Comparison of ENCODE assay signal across 26 cellular contexts in genomic region chr7:3056713-3057388, GRCh38. TPM values are rescaled to one million over a fixed set of nuclear protein-coding genes. Genes with fewer than 3 reads are reported as not detected.
DNase-seq lines count a peak whose midpoint lies in the region; ATAC-seq, FAIRE-seq and TF ChIP-seq lines count a peak whose summit lies in the region.
"Had no signal": no experiment of that assay in that cellular context is flagged by ENCODE, and none has a peak within 500 bp of the region (broad histone marks: within the 10 kb centered on the region; RNA-seq: fewer than 3 reads in every experiment).

No MANE protein-coding gene starts in this region.

- no peak overlapping the region for H2BK120ac ChIP-seq in mesendoderm (ENCODE audit: low read depth, low read length)

- H3K4me1 ChIP-seq in thoracic aorta (ENCODE audit: control insufficient read depth in 1 of 2, low read depth in 2 of 2) (no peaks in the 10 kb centered on the region), mesendoderm (ENCODE audit: control insufficient read depth, low read depth, low read length) (no peaks in the 10 kb centered on the region)
- H3K4me1 ChIP-seq: ascending aorta, esophagus squamous epithelium, left ventricle myocardium inferior had no signal

- H3K27ac ChIP-seq in thoracic aorta (no peak overlapping the region), mesendoderm (ENCODE audit: low read depth, low read length) (no peak overlapping the region)
- H3K27ac ChIP-seq: 22Rv1, ascending aorta, esophagus squamous epithelium, KMS-11, left ventricle myocardium inferior, tibial artery had no signal

- no peak overlapping the region for H3K9ac ChIP-seq in mesendoderm (ENCODE audit: low read length)
- H3K9ac ChIP-seq: KMS-11 had no signal

- H2BK5ac ChIP-seq in mesendoderm (ENCODE audit: low read length) = no peak overlapping the region

- H3K4me3 ChIP-seq in thoracic aorta (peak overlapping the region; percentile 12), mesendoderm (ENCODE audit: low read length) (no peak overlapping the region)
- H3K4me3 ChIP-seq: ascending aorta, esophagus squamous epithelium, left ventricle myocardium inferior, tibial artery had no signal

- no peak overlapping the region for H3K23ac ChIP-seq in mesendoderm (ENCODE audit: low read length)

- no peak overlapping the region for H4K5ac ChIP-seq in mesendoderm (ENCODE audit: low read length)

- no peak for TF ChIP-seq CTCF in thoracic aorta (IDR thresholded peaks at IDR 0.05)

- H3K79me1 ChIP-seq in mesendoderm (ENCODE audit: low read length) = no peaks in the 10 kb centered on the region

- no peaks in the 10 kb centered on the region for H3K79me2 ChIP-seq in mesendoderm (ENCODE audit: control insufficient read depth, insufficient read depth, low read length)

- H3K18ac ChIP-seq in mesendoderm (ENCODE audit: low read length) = no peak overlapping the region

- H3K9me3 ChIP-seq in thoracic aorta = peaks cover 6% of the 10 kb centered on the region

- FAIRE-seq in islet of Langerhans (lab: Jason Lieb, UNC) = peak; percentile 99
- FAIRE-seq: GM18507 had no signal

- H3K4me2 ChIP-seq in mesendoderm (ENCODE audit: low read length) = no peak overlapping the region
- H3K4me2 ChIP-seq: KMS-11 had no signal

- no peak overlapping the region for H3K4ac ChIP-seq in mesendoderm (ENCODE audit: low read depth, low read length)

- no CpG with 5 or more reads among the region's 24 CpGs for WGBS in mesendoderm (ENCODE audit: extremely low coverage, insufficient coverage, low lambda C conversion rate)

- H3K56ac ChIP-seq in mesendoderm (ENCODE audit: low read length) = no peak overlapping the region

- no peaks in the 10 kb centered on the region for H3K27me3 ChIP-seq in thoracic aorta (replicated peaks; ENCODE audit: insufficient read depth)
- H3K27me3 ChIP-seq in mesendoderm (ENCODE audit: insufficient read depth, low read length, poor library complexity) = no peaks in the 10 kb centered on the region
- H3K27me3 ChIP-seq: ascending aorta had no signal

- H2BK15ac ChIP-seq in mesendoderm (replicated peaks; ENCODE audit: low read depth) = no peak overlapping the region

- H2AK5ac ChIP-seq in mesendoderm (ENCODE audit: low read length) = no peak overlapping the region

- H3K36me3 ChIP-seq in thoracic aorta = no peaks in the 10 kb centered on the region
- no peaks in the 10 kb centered on the region for H3K36me3 ChIP-seq in mesendoderm (ENCODE audit: control insufficient read depth, insufficient read depth, low read length)
- H3K36me3 ChIP-seq: ascending aorta, esophagus squamous epithelium, left ventricle myocardium inferior, tibial artery had no signal

- peak; percentile 70 to 93 (median 84) for DNase-seq in NCI-H1417 (lab: John Stamatoyannopoulos, UW)
- DNase-seq in NCI-H1417 treated with DMSO at 0.1 percent for 48 hours (lab: John Stamatoyannopoulos, UW) = no peak
- DNase-seq in NCI-H345 treated with DMSO at 0.1 percent for 48 hours (lab: John Stamatoyannopoulos, UW; ENCODE audit: unreplicated experiment) = peak; percentile 79
- DNase-seq in thoracic aorta (ENCODE audit: low spot score) = no peak
- no peak for DNase-seq in mesendoderm
- DNase-seq in DMS 273 (lab: John Stamatoyannopoulos, UW; ENCODE audit: unreplicated experiment) = no peak
- DNase-seq: activated CD8-positive, alpha-beta T cell treated with anti-CD3 and anti-CD28 coated beads for 36 hours; activated naive CD4-positive, alpha-beta T cell treated with anti-CD3 and anti-CD28 coated beads for 36 hours; activated T-cell treated with anti-CD3 and anti-CD28 coated beads, Interleukin-2, amount 50 U/mL, for 24 hours; AML-193; effector CD8-positive, alpha-beta T cell; esophagus squamous epithelium; left ventricle myocardium inferior; NCI-H524; occipital lobe; stimulated activated naive B cell treated with anti-CD40 and anti-IgM and Interleukin-4, amounts not matched to agents 10 μg/mL and 1 μg/mL and 100 μg/mL, for 72 hours; T-helper 2 cell; tibial artery had no signal

- ATAC-seq in thoracic aorta (ENCODE audit: insufficient number of reproducible peaks, low FRiP score, low read depth) (no peak), GM19395 (IDR thresholded peaks at IDR 0.05; ENCODE audit: unreplicated experiment) (no peak)
- ATAC-seq: activated CD8-positive, alpha-beta T cell treated with anti-CD3 and anti-CD28 coated beads for 36 hours; sciatic nerve; stimulated activated naive B cell treated with anti-CD40 and anti-IgM and Interleukin-4, amounts not matched to agents 10 μg/mL and 1 μg/mL and 100 μg/mL, for 72 hours had no signal

- H4K8ac ChIP-seq in mesendoderm (ENCODE audit: low read depth, low read length) = no peak overlapping the region

RNA-seq across cellular contexts. Expression of gene CARD11, which starts 13.2 kb away (rescaled TPM):
- 1 to 10 TPM; 3.7 to 4.4 TPM for total RNA-seq in thoracic aorta
- polyA plus RNA-seq in mesendoderm (2013, experiment 1 of 2) = 22.1 TPM
- 23.6 TPM for polyA plus RNA-seq in mesendoderm (2013, experiment 2 of 2)
- total RNA-seq: SK-MEL-5 had no signal

Comparison
In these comparisons a context has a peak if more than half of its experiments do, and no peak if none do; other contexts are left out.
1. DNase-seq: peak in NCI-H1417 (3 of 3) and NCI-H345 treated with DMSO at 0.1 percent for 48 hours (single experiment); none in NCI-H1417 treated with DMSO at 0.1 percent for 48 hours (single experiment), thoracic aorta (single experiment), mesendoderm (single experiment) and DMS 273 (single experiment).